In the genomic region with DNA sequence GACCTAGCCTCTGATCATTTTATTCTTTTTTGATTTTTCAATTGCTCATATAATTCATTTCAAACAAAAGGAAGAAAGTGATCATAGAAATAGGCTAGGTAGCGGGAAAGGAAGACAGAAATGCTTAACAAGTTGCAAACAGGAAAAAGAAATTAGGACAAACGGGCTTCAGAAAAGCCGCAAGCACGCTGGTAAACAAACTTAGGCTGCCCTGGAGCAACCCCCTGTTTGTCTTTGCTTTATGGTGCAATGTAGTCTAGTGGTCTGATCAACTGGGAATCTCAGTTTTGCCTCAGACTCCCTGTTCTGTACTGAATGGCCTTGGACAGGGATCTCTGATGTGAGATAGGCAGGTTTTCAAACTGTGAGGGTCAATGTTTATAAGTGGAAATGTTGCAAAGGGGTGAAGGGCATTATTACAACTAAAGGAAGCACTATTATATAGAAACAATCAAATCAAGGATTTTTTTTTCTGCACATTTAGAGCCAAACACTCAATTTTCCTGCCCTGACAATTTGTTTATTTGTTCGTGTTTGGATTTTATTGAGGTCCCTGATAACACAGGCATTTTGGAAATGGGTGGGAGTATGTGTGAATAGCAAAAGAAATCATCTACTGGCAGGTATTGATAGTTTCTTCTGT, we compare ENCODE assay signal across 1 cellular context.
TF ChIP-seq lines count a peak whose summit lies in the region.

No MANE protein-coding gene starts in this region.

TF ChIP-seq in HepG2, 621 proteins besides CTCF, POLR2A, EP300 and RAD21 (continued from another document and continues in another):
- no peak for TF ChIP-seq ZNF275 (CRISPR knock-in tag; IDR thresholded peaks at IDR 0.05; ENCODE audit: borderline replicate concordance)
- no peak for TF ChIP-seq ZNF678 (CRISPR knock-in tag; IDR thresholded peaks at IDR 0.05)
- no peak for TF ChIP-seq ZNF75D (CRISPR knock-in tag; IDR thresholded peaks at IDR 0.05; ENCODE audit: borderline replicate concordance)
- 0 out of 2 replicates have a peak, but pooled peaks have one; percentile 40 for TF ChIP-seq KDM2A (CRISPR knock-in tag; IDR thresholded peaks at IDR 0.05; ENCODE audit: borderline replicate concordance, low read depth)
- TF ChIP-seq, protein P1, sequence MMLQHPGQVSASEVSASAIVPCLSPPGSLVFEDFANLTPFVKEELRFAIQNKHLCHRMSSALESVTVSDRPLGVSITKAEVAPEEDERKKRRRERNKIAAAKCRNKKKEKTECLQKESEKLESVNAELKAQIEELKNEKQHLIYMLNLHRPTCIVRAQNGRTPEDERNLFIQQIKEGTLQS (CRISPR knock-in tag; IDR thresholded peaks at IDR 0.05) = 0 out of 2 replicates have a peak, but pooled peaks have one; percentile 36
- peak; percentile 88; the same call in 1 of the 2 replicates for TF ChIP-seq HOXD1 (CRISPR knock-in tag; IDR thresholded peaks at IDR 0.05)
- TF ChIP-seq ZNF737 (CRISPR knock-in tag; IDR thresholded peaks at IDR 0.05; ENCODE audit: borderline replicate concordance) = no peak
- TF ChIP-seq ZMYM3 (CRISPR knock-in tag; IDR thresholded peaks at IDR 0.05) = peak; percentile 92
- TF ChIP-seq POLR2G (IDR thresholded peaks at IDR 0.05; ENCODE audit: low read depth, low read length) = no peak
- no peak for TF ChIP-seq ATF6 (CRISPR knock-in tag; conservative IDR thresholded peaks at IDR 0.05)
- TF ChIP-seq KDM5A (IDR thresholded peaks at IDR 0.05; ENCODE audit: borderline replicate concordance, low read length) = no peak
- no peak for TF ChIP-seq ZNF839 (CRISPR knock-in tag; IDR thresholded peaks at IDR 0.05; ENCODE audit: borderline replicate concordance)
- TF ChIP-seq ZNF3 (CRISPR knock-in tag; IDR thresholded peaks at IDR 0.05) = no peak
- TF ChIP-seq KLF12 (CRISPR knock-in tag; IDR thresholded peaks at IDR 0.05; ENCODE audit: borderline replicate concordance) = 0 out of 2 replicates have a peak, but pooled peaks have one; percentile 63
- no peak for TF ChIP-seq ZNF776 (CRISPR knock-in tag; IDR thresholded peaks at IDR 0.05)
- peak; percentile 43; the same call in 1 of the 2 replicates for TF ChIP-seq SPEN (CRISPR knock-in tag; IDR thresholded peaks at IDR 0.05; ENCODE audit: low read depth)
- TF ChIP-seq RXRA (CRISPR knock-in tag; IDR thresholded peaks at IDR 0.05) = peak; percentile 95; the same call in 1 of the 2 replicates
- TF ChIP-seq ZNF747 (CRISPR knock-in tag; IDR thresholded peaks at IDR 0.05; ENCODE audit: borderline replicate concordance) = no peak
- no peak for TF ChIP-seq ZFP36 (IDR thresholded peaks at IDR 0.05; ENCODE audit: borderline replicate concordance, low read depth, low read length, partially characterized antibody)
- TF ChIP-seq ETV6 (CRISPR knock-in tag; conservative IDR thresholded peaks at IDR 0.05) = peak; percentile 84; the same call in 1 of the 2 replicates
- TF ChIP-seq, protein P2, sequence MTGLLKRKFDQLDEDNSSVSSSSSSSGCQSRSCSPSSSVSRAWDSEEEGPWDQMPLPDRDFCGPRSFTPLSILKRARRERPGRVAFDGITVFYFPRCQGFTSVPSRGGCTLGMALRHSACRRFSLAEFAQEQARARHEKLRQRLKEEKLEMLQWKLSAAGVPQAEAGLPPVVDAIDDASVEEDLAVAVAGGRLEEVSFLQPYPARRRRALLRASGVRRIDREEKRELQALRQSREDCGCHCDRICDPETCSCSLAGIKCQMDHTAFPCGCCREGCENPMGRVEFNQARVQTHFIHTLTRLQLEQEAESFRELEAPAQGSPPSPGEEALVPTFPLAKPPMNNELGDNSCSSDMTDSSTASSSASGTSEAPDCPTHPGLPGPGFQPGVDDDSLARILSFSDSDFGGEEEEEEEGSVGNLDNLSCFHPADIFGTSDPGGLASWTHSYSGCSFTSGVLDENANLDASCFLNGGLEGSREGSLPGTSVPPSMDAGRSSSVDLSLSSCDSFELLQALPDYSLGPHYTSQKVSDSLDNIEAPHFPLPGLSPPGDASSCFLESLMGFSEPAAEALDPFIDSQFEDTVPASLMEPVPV (CRISPR knock-in tag; IDR thresholded peaks at IDR 0.05) = no peak
- no peak for TF ChIP-seq PCBP1 (IDR thresholded peaks at IDR 0.05; ENCODE audit: borderline replicate concordance, low read depth, low read length)
- TF ChIP-seq ZNF282 (IDR thresholded peaks at IDR 0.05; ENCODE audit: partially characterized antibody) = no peak
- TF ChIP-seq WIZ (CRISPR knock-in tag; IDR thresholded peaks at IDR 0.05) = 0 out of 2 replicates have a peak, but pooled peaks have one; percentile 58
- no peak for TF ChIP-seq ZNF850 (CRISPR knock-in tag; conservative IDR thresholded peaks at IDR 0.05)
- TF ChIP-seq ZNF256 (CRISPR knock-in tag; conservative IDR thresholded peaks at IDR 0.05) = no peak
- TF ChIP-seq MYNN (CRISPR knock-in tag; IDR thresholded peaks at IDR 0.05; ENCODE audit: low read depth) = 0 out of 2 replicates have a peak, but pooled peaks have one; percentile 39
- no peak for TF ChIP-seq ZNF383 (CRISPR knock-in tag; IDR thresholded peaks at IDR 0.05; ENCODE audit: borderline replicate concordance)
- no peak for TF ChIP-seq TSC22D2 (CRISPR knock-in tag; IDR thresholded peaks at IDR 0.05; ENCODE audit: borderline replicate concordance)
- TF ChIP-seq HIVEP1 (CRISPR knock-in tag; IDR thresholded peaks at IDR 0.05) = no peak; the same call in 1 of the 2 replicates
- peak; percentile 91 for TF ChIP-seq ARID3A (IDR thresholded peaks at IDR 0.05; ENCODE audit: low read depth, low read length)
- TF ChIP-seq ZNF614 (CRISPR knock-in tag; IDR thresholded peaks at IDR 0.05; ENCODE audit: borderline replicate concordance) = peak; percentile 87
- TF ChIP-seq ZHX2 (IDR thresholded peaks at IDR 0.05; ENCODE audit: low read depth) = no peak
- TF ChIP-seq ZHX2 (CRISPR knock-in tag; IDR thresholded peaks at IDR 0.05; ENCODE audit: borderline replicate concordance) = no peak
- no peak for TF ChIP-seq ZNF766 (CRISPR knock-in tag; IDR thresholded peaks at IDR 0.05; ENCODE audit: borderline replicate concordance)
- no peak for TF ChIP-seq SOX6 (IDR thresholded peaks at IDR 0.05)
- peak; percentile 97 for TF ChIP-seq SOX6 (CRISPR knock-in tag; IDR thresholded peaks at IDR 0.05)
- no peak for TF ChIP-seq PREB (CRISPR knock-in tag; IDR thresholded peaks at IDR 0.05)
- peak; percentile 60; the same call in 1 of the 2 replicates for TF ChIP-seq NKX3-1 (CRISPR knock-in tag; IDR thresholded peaks at IDR 0.05)
- TF ChIP-seq SOX5 (CRISPR knock-in tag; IDR thresholded peaks at IDR 0.05; ENCODE audit: borderline replicate concordance) = peak; percentile 95
- no peak for TF ChIP-seq ZNF101 (CRISPR knock-in tag; IDR thresholded peaks at IDR 0.05; ENCODE audit: borderline replicate concordance, low read depth)
- no peak for TF ChIP-seq ATAD3A (CRISPR knock-in tag; IDR thresholded peaks at IDR 0.05)
- TF ChIP-seq ZNF569 (CRISPR knock-in tag; IDR thresholded peaks at IDR 0.05; ENCODE audit: borderline replicate concordance) = no peak
- no peak; the same call in 1 of the 2 replicates for TF ChIP-seq NR1H2 (CRISPR knock-in tag; IDR thresholded peaks at IDR 0.05; ENCODE audit: borderline replicate concordance, low read depth)
- TF ChIP-seq ZNF367 (CRISPR knock-in tag; IDR thresholded peaks at IDR 0.05; ENCODE audit: borderline replicate concordance) = no peak
- TF ChIP-seq SP4 (CRISPR knock-in tag; IDR thresholded peaks at IDR 0.05) = no peak
- 0 out of 2 replicates have a peak, but pooled peaks have one; percentile 17 for TF ChIP-seq CHD4 (IDR thresholded peaks at IDR 0.05; ENCODE audit: borderline replicate concordance, low read length)
- no peak for TF ChIP-seq THAP8 (CRISPR knock-in tag; IDR thresholded peaks at IDR 0.05; ENCODE audit: borderline replicate concordance)
- no peak for TF ChIP-seq ZNF234 (CRISPR knock-in tag; conservative IDR thresholded peaks at IDR 0.05)
- TF ChIP-seq CREM (IDR thresholded peaks at IDR 0.05) = peak; percentile 96
- no peak for TF ChIP-seq CREM (CRISPR knock-in tag; IDR thresholded peaks at IDR 0.05)
